19 cellular contexts compared by ENCODE assay signal in the genomic region with DNA sequence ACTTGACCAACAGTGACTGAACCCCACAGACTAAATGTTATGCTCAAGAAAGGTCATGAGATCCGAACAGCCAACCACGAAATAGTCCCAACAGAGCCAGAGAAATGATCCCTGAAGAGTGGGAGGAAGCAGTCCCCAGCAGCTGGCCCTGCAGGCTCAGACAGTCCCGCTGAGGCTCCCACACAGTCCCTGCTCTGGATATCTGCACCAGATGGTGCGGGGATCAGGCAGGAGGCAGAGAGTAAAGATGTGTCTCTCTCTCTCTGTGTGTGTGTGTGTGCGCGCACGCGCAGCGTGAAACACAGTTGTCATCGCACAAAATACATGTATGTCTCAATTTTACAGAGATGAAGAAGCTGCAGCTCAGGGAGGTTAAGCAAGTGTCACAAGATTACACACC. TPM values are rescaled to one million over a fixed set of nuclear protein-coding genes. Genes with fewer than 3 reads are reported as not detected.
DNase-seq lines count a peak whose midpoint lies in the region; ATAC-seq, FAIRE-seq and TF ChIP-seq lines count a peak whose summit lies in the region.
"Had no signal": no experiment of that assay in that cellular context is flagged by ENCODE, and none has a peak within 500 bp of the region (broad histone marks: within the 10 kb centered on the region; RNA-seq: fewer than 3 reads in every experiment).

No MANE protein-coding gene starts in this region.

- H3K9me3 ChIP-seq in kidney (ENCODE audit: control insufficient read depth in 1 of 2, low read length in 2 of 2) (no peaks in the 10 kb centered on the region), gastroesophageal sphincter (no peaks in the 10 kb centered on the region)
- H3K9me3 ChIP-seq: HAP-1 had no signal

- ATAC-seq in gastroesophageal sphincter = no peak
- ATAC-seq: activated CD8-positive, alpha-beta memory T cell treated with anti-CD3 and anti-CD28 coated beads, Interleukin-2, amount 10 ng/mL, durations not matched to agents 7 days and 5 days; stimulated activated naive CD8-positive, alpha-beta T cell treated with anti-CD3 and anti-CD28 coated beads, Interleukin-15, Interleukin-2, amounts not matched to agents 100 U/mL and 50 U/mL, for 24 hours; T-cell had no signal

- H3K9ac ChIP-seq in kidney (ENCODE audit: low read length in 2 of 2) = no peak overlapping the region

- no peak for TF ChIP-seq POLR2A in gastroesophageal sphincter (IDR thresholded peaks at IDR 0.05)

- no peak for FAIRE-seq in kidney (lab: Jason Lieb, UNC)
- FAIRE-seq: urothelium cell line had no signal

- no peak for TF ChIP-seq EP300 in gastroesophageal sphincter (IDR thresholded peaks at IDR 0.05)

- H3K27me3 ChIP-seq in gastroesophageal sphincter = no peaks in the 10 kb centered on the region
- H3K27me3 ChIP-seq: brain microvascular endothelial cell had no signal

- H3K4me1 ChIP-seq in kidney (ENCODE audit: control insufficient read depth in 1 of 2, insufficient read depth in 1 of 2, low read depth in 1 of 2, low read length in 2 of 2) (peaks cover 0 to 3% of the 10 kb centered on the region in 2 donors), gastroesophageal sphincter (no peaks in the 10 kb centered on the region)
- H3K4me1 ChIP-seq: HAP-1 had no signal

- TF ChIP-seq CTCF in kidney (IDR thresholded peaks at IDR 0.05; ENCODE audit: borderline replicate concordance, extremely low read depth, insufficient read depth) (no peak), gastroesophageal sphincter (IDR thresholded peaks at IDR 0.05) (no peak)

- 76 to 100% methylated on average over 5 to 10 of the region's 10 CpGs for WGBS in gastroesophageal sphincter (ENCODE audit: low coverage in 1 of 2), 2 donors

- H3K4me3 ChIP-seq in kidney (ENCODE audit: low read length in 2 of 2) = no peak overlapping the region
- H3K4me3 ChIP-seq in gastroesophageal sphincter = no peak overlapping the region
- H3K4me3 ChIP-seq: HAP-1 had no signal

- intact Hi-C loops in kidney (cut with DNase I) = no loop called here

- H3K27ac ChIP-seq in kidney (ENCODE audit: low read depth in 2 of 2, low read length in 2 of 2) (no peak overlapping the region), temporal lobe (ENCODE audit: low read depth, low read length) (peak overlapping the region; percentile 56), gastroesophageal sphincter (peak overlapping the region in 1 of 4 donors; percentile 17)
- H3K27ac ChIP-seq: brain microvascular endothelial cell had no signal

- no peaks in the 10 kb centered on the region for H3K36me3 ChIP-seq in kidney (ENCODE audit: control insufficient read depth in 1 of 2, insufficient read depth in 2 of 2, low read length in 2 of 2)
- no peaks in the 10 kb centered on the region for H3K36me3 ChIP-seq in gastroesophageal sphincter
- H3K36me3 ChIP-seq: brain microvascular endothelial cell, HAP-1 had no signal

- peak; percentile 82 to 94 for DNase-seq in NCI-H524 (lab: John Stamatoyannopoulos, UW)
- DNase-seq in cerebellum (ENCODE audit: low spot score) = peak; percentile 7
- DNase-seq in kidney = peak; percentile 66
- no peak for DNase-seq in NCI-H146 (lab: John Stamatoyannopoulos, UW)
- no peak for DNase-seq in activated T-cell treated with anti-CD3 and anti-CD28 coated beads, Interleukin-2, amount 50 U/mL, for 48 hours
- DNase-seq: activated CD4-positive, CD25-positive, alpha-beta regulatory T cell; activated CD8-positive, alpha-beta memory T cell treated with anti-CD3 and anti-CD28 coated beads, Interleukin-2, amount 10 ng/mL, durations not matched to agents 7 days and 5 days; brain microvascular endothelial cell; effector CD4-positive, alpha-beta T cell; foreskin fibroblast; NCI-H1105; NCI-H510A; stimulated activated naive CD8-positive, alpha-beta T cell treated with anti-CD3 and anti-CD28 coated beads, Interleukin-15, Interleukin-2, amounts not matched to agents 100 U/mL and 50 U/mL, for 24 hours; T-cell had no signal

RNA-seq across cellular contexts. Expression of a gene that starts 28.0 kb away (rescaled TPM):
- total RNA-seq in cerebellum (59.4 TPM), kidney (16.1 TPM), temporal lobe (109 TPM), gastroesophageal sphincter (10 to 100 TPM in 1 of 4 donors, 1 to 10 TPM in 3; 1.5 to 10.3 (median 3.7) TPM)
- 0.75 TPM for polyA plus RNA-seq in kidney (ENCODE audit: insufficient read depth, low read depth, low replicate concordance)
- total RNA-seq: activated CD8-positive, alpha-beta memory T cell treated with anti-CD3 and anti-CD28 coated beads, Interleukin-2, amount 10 ng/mL, durations not matched to agents 7 days and 5 days had no signal
- polyA plus RNA-seq: CD14-positive monocyte had no signal

Comparison
In these comparisons a context has a peak if more than half of its experiments do, and no peak if none do; other contexts are left out.
1. DNase-seq: peak in NCI-H524 (2 of 2), cerebellum (single experiment) and kidney (single experiment); none in NCI-H146 (single experiment) and activated T-cell treated with anti-CD3 and anti-CD28 coated beads, Interleukin-2, amount 50 U/mL, for 48 hours (0 of 2).